ENCODE assay signal across 23 cellular contexts in the genomic region with DNA sequence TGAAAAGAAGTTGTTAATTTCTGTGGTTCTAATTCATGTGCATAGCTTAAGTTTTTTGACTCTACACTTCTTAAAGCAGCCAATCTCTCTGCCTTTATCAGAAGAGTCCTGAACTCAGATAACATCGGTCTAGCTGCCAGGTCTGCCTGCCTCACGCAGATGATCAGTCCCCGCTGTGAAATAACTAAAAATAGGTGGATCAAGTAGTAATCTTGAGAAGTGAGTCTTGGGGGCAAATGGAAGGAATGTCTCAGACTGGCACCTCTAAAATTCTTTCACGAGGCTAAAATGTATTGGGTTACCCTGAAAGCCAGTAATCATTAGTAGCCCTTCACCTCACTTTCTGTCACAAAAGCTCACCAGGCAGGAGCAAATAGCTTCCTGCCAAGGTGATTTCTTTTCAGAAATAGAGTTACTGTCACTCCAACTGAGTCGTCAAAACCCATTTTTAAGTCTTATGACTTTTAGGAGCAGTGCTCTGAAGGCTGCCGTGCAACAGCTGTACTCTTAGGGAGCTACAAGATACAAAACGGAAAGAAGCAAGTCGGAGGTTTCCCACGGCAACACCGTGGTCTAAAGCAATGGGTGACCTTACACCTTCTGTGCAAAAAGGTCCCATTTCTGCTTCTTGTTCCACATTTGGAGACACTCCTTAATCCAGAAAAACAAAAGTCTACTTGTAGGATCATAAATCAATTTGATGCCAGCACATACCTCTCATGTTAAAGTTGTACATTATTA.
DNase-seq lines count a peak whose midpoint lies in the region; ATAC-seq, FAIRE-seq and TF ChIP-seq lines count a peak whose summit lies in the region.
"Had no signal": no experiment of that assay in that cellular context is flagged by ENCODE, and none has a peak within 500 bp of the region (broad histone marks: within the 10 kb centered on the region; RNA-seq: fewer than 3 reads in every experiment).

No MANE protein-coding gene starts in this region.

- POLR2A ChIA-PET in K562 (lab: Yijun Ruan, JAX): no interaction called here

- H2AFZ ChIP-seq in K562 (ENCODE audit: low read depth, low read length): peak overlapping the region; percentile 42

- no peak for TF ChIP-seq CTCF in cardiac muscle cell (IDR thresholded peaks at IDR 0.05; ENCODE audit: low read depth, low read length)
- no peak for TF ChIP-seq CTCF in K562 (IDR thresholded peaks at IDR 0.05 in 2 of 3, conservative IDR thresholded peaks at IDR 0.05 in 1 of 3; ENCODE audit: insufficient read depth in 2 of 3, low read depth in 1 of 3, low read length in 3 of 3)

- TF ChIP-seq EP300 in K562 (IDR thresholded peaks at IDR 0.05; ENCODE audit: low read length): no peak

- in situ Hi-C loops in K562 (cut with MboI): no loop called here

- peaks cover 49% of the 10 kb centered on the region for H3K4me1 ChIP-seq in cardiac muscle cell (ENCODE audit: low read depth)
- no peaks in the 10 kb centered on the region; a peak in 1 of 5 replicates for H3K4me1 ChIP-seq in K562 (replicated peaks in 1 of 2; ENCODE audit: control insufficient read depth in 2 of 2, insufficient read depth in 2 of 2, low read length in 2 of 2)
- H3K4me1 ChIP-seq: SJSA1 had no signal

- intact Hi-C loops in left ventricle myocardium superior (cut with micrococcal nuclease): no loop called here
- intact Hi-C loops in K562 (cut with micrococcal nuclease): no loop called here

- CTCF ChIA-PET in K562 (lab: Yijun Ruan, JAX; ENCODE audit: low intra/inter-chr PET ratio): no interaction called here

- no peaks in the 10 kb centered on the region for H3K36me3 ChIP-seq in cardiac muscle cell
- H3K36me3 ChIP-seq in K562 (ENCODE audit: control insufficient read depth, insufficient read depth, low read length): no peaks in the 10 kb centered on the region
- H3K36me3 ChIP-seq: HAP-1, SJSA1 had no signal

- TF ChIP-seq POLR2A in K562 (conservative IDR thresholded peaks at IDR 0.05): no peak

- no TSS peak for BruUV-seq in K562 (replicated peaks; lab: Mats Ljungman, UMichigan)

- H3K27ac ChIP-seq in cardiac muscle cell (peak overlapping the region; percentile 89), K562 (ENCODE audit: extremely low read depth, low read depth, low read length) (peak overlapping the region; percentile 41; the same call in 2 of the 3 replicates)
- H3K27ac ChIP-seq: SJSA1 had no signal

- no peak for TF ChIP-seq RAD21 in K562 (CRISPR knock-in tag; conservative IDR thresholded peaks at IDR 0.05 in 1 of 2, IDR thresholded peaks at IDR 0.05 in 1 of 2)

- peak overlapping the region in 1 of 2 experiments; percentile 35; a peak in 2 of 4 replicates for H3K9ac ChIP-seq in K562 (ENCODE audit: insufficient read depth in 1 of 2, low read depth in 2 of 2, low read length in 2 of 2)

- ATAC-seq in left ventricle myocardium superior: no peak
- ATAC-seq in K562: peak; percentile 83
- ATAC-seq in left lobe of liver: peak; percentile 42
- no peak for ATAC-seq in GM21515 (IDR thresholded peaks at IDR 0.05; ENCODE audit: unreplicated experiment)
- ATAC-seq: CD8-positive, alpha-beta T cell; Right ventricle myocardium inferior had no signal

- H3K9me1 ChIP-seq in K562 (ENCODE audit: control insufficient read depth, insufficient read depth, low read length): no peaks in the 10 kb centered on the region

- WGBS in K562 (ENCODE audit: insufficient coverage, low coverage, missing lambda C conversion rate): 0% methylated on average over 10 of the region's 10 CpGs

- H3K79me2 ChIP-seq in K562 (ENCODE audit: control insufficient read depth, insufficient read depth, low read length): no peaks in the 10 kb centered on the region

- peak overlapping the region; percentile 34; the same call in 1 of the 2 replicates for H3K4me2 ChIP-seq in K562 (ENCODE audit: insufficient read depth, low read length)

- peak; percentile 11 for FAIRE-seq in K562 (lab: Jason Lieb, UNC)

- H3K9me3 ChIP-seq in cardiac muscle cell (ENCODE audit: low read depth) (no peaks in the 10 kb centered on the region), K562 (replicated peaks; ENCODE audit: control insufficient read depth, insufficient read depth, low read depth, low read length) (no peaks in the 10 kb centered on the region)
- H3K9me3 ChIP-seq: HAP-1, SJSA1 had no signal

- H3K27me3 ChIP-seq in cardiac muscle cell: no peaks in the 10 kb centered on the region
- no peaks in the 10 kb centered on the region for H3K27me3 ChIP-seq in K562 (ENCODE audit: control insufficient read depth in 2 of 2, insufficient read depth in 2 of 2, low read length in 2 of 2)
- H3K27me3 ChIP-seq: SJSA1 had no signal

- H3K4me3 ChIP-seq in cardiac muscle cell (no peak overlapping the region), K562 (no peak overlapping the region)
- H3K4me3 ChIP-seq: HAP-1, SJSA1 had no signal

- DNase-seq in cardiac muscle cell (ENCODE audit: low read depth in 1 of 2, low spot score in 1 of 2): peak in 1 of 2 donors; percentile 22
- no peak for DNase-seq in left ventricle myocardium superior
- DNase-seq in K562 (ENCODE audit: extremely low read depth in 1 of 4, low spot score in 3 of 4): peak in 1 of 4 experiments; percentile 34
- no peak for DNase-seq in left lobe of liver (ENCODE audit: low spot score)
- no peak for DNase-seq in activated T-cell treated with anti-CD3 and anti-CD28 coated beads, Interleukin-2, amount 50 U/mL, for 1 hour
- no peak for DNase-seq in GF-D8 (lab: John Stamatoyannopoulos, UW)
- DNase-seq in activated effector memory CD4-positive, alpha-beta T cell treated with anti-CD3 and anti-CD28 coated beads, Interleukin-2, amount 50 U/mL, for 16 hours: no peak
- DNase-seq: 8988T; AML-193; C1 segment of cervical spinal cord; CD8-positive, alpha-beta T cell; DMS153; Kasumi-1; MM.1S; NCI-H1048; NCI-H1417 treated with DMSO at 0.1 percent for 48 hours; NCI-H187; NCI-H446; NCI-H526 had no signal

- no peaks in the 10 kb centered on the region for H4K20me1 ChIP-seq in K562 (replicated peaks; ENCODE audit: control insufficient read depth, insufficient read depth, low read length)

TF ChIP-seq in K562, 482 proteins besides CTCF, POLR2A, EP300 and RAD21:
- TF ChIP-seq CBFA2T3 (IDR thresholded peaks at IDR 0.05): peak; percentile 37; the same call in 1 of the 2 replicates
- no peak for TF ChIP-seq ZNF75A (CRISPR knock-in tag; IDR thresholded peaks at IDR 0.05)
TF ChIP-seq in K562: peak in this region for 1.

Comparison
In these comparisons a context has a peak if more than half of its experiments do, and no peak if none do; other contexts are left out.
1. ATAC-seq: peak in K562 (single experiment) and left lobe of liver (single experiment); none in left ventricle myocardium superior (single experiment) and GM21515 (single experiment).